Comparison of ENCODE assay signal across 14 cellular contexts in the genomic region with DNA sequence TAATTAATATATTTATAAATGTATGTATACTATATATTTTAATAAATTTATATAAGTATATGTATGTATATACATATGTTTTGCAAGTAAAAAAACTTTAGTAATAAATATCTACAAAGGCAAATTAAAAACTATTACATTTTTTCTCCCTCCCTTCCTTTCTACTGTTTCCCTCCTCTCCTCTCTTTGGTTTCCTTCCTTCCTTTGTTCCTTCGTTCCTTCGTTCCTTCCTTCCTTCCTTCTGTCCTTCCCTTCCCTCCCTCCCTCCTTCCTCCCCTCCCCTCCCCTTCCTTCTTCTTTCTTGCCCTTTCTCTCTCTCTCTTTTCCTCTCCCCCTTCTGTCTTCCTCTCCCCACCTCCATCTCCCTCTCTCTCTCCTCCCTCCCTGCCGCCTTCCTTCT.
"Had no signal": no experiment of that assay in that cellular context is flagged by ENCODE, and none has a peak within 500 bp of the region (broad histone marks: within the 10 kb centered on the region; RNA-seq: fewer than 3 reads in every experiment).

No MANE protein-coding gene starts in this region.

- H3K9me3 Mint-ChIP-seq: activated naive CD4-positive, alpha-beta T cell treated with anti-CD3 and anti-CD28 coated beads, Interleukin-2, amount 50 U/mL, for 72 hours; neural crest cell; T-helper 1 cell treated with Interleukin-12 subunit alpha and Interleukin-12 subunit beta and Interleukin-4 antibody, amounts not matched to agents 30 μg/mL and 1 μg/mL, for 36 hours had no signal

- H3K27me3 ChIP-seq: ovary had no signal

- H3K27ac Mint-ChIP-seq: activated CD8-positive, alpha-beta T cell treated with anti-CD3 and anti-CD28 coated beads, Interleukin-2, amount 10 ng/mL, durations not matched to agents 7 days and 5 days; activated naive CD4-positive, alpha-beta T cell treated with anti-CD3 and anti-CD28 coated beads, Interleukin-2, amount 50 U/mL, for 72 hours; T-helper 1 cell treated with Interleukin-12 subunit alpha and Interleukin-12 subunit beta and Interleukin-4 antibody, amounts not matched to agents 30 μg/mL and 1 μg/mL, for 36 hours had no signal

- H3K9me3 ChIP-seq: ovary had no signal

- H3K4me3 Mint-ChIP-seq: activated CD8-positive, alpha-beta T cell treated with anti-CD3 and anti-CD28 coated beads, Interleukin-2, amount 10 ng/mL, durations not matched to agents 7 days and 5 days; neural crest cell; T-helper 1 cell treated with Interleukin-12 subunit alpha and Interleukin-12 subunit beta and Interleukin-4 antibody, amounts not matched to agents 30 μg/mL and 1 μg/mL, for 36 hours had no signal

- H3K4me3 ChIP-seq: ovary had no signal

- H3K36me3 ChIP-seq: ovary had no signal

- DNase-seq: activated CD4-positive, alpha-beta T cell treated with anti-CD3 and anti-CD28 coated beads for 48 hours; activated CD8-positive, alpha-beta memory T cell treated with anti-CD3 and anti-CD28 coated beads, Interleukin-2, amount 50 U/mL, for 4 hours; activated CD8-positive, alpha-beta T cell treated with anti-CD3 and anti-CD28 coated beads, Interleukin-2, amount 10 ng/mL, durations not matched to agents 7 days and 5 days; activated gamma-delta T cell; activated T-cell treated with anti-CD3 and anti-CD28 coated beads, Interleukin-2, amount 50 U/mL, for 48 hours; glutamatergic neuron; hypothalamus; kidney glomerular epithelial cell; ovary; stimulated activated naive CD4-positive, alpha-beta T cell treated with Interleukin-2 at 50 U/mL for 16 hours had no signal

- ATAC-seq: activated CD8-positive, alpha-beta T cell treated with anti-CD3 and anti-CD28 coated beads, Interleukin-2, amount 10 ng/mL, durations not matched to agents 7 days and 5 days; activated naive CD4-positive, alpha-beta T cell treated with anti-CD3 and anti-CD28 coated beads, Interleukin-2, amount 50 U/mL, for 72 hours; esophagus mucosa had no signal
